ENCODE assay signal across 17 cellular contexts in the genomic region with DNA sequence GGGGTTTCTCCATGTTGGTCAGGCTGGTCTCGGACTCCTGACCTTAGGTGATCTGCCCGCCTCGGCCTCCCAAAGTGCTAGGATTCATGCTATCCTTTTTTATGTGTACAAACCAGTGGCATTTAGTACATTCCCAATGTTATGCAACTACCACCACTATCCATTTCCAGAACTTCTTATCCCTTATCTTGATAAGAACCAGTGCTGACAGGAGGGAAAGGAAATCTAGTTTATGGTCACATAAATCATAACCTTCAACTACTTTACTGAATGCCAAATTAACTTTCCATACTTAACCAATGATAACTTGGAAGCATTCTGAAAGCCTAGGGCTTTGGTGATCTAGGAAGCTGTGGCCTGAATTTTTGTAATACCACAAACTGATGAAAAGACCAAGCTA.
"Had no signal": no experiment of that assay in that cellular context is flagged by ENCODE, and none has a peak within 500 bp of the region (broad histone marks: within the 10 kb centered on the region; RNA-seq: fewer than 3 reads in every experiment).

No MANE protein-coding gene starts in this region.

- H3K9me3 ChIP-seq: mucosa of descending colon, sigmoid colon, stomach, testis, upper lobe of right lung had no signal

- H3K27ac ChIP-seq: epithelial cell of prostate, parathyroid adenoma, sigmoid colon, stomach, testis, upper lobe of right lung had no signal

- H3K4me3 ChIP-seq: mucosa of descending colon, sigmoid colon, stomach, testis, upper lobe of right lung had no signal

- ATAC-seq: activated T-cell treated with anti-CD3 and anti-CD28 coated beads, Interleukin-2, amount 50 U/mL, for 72 hours; left lobe of liver; mucosa of descending colon; naive thymus-derived CD4-positive, alpha-beta T cell; upper lobe of right lung had no signal

- DNase-seq: activated B cell treated with CpG ODN at 0.5 μM for 24 hours; activated CD4-positive, alpha-beta T cell treated with anti-CD3 and anti-CD28 coated beads for 48 hours; activated CD8-positive, alpha-beta memory T cell treated with anti-CD3 and anti-CD28 coated beads, Interleukin-2, amount 50 U/mL, for 48 hours; activated gamma-delta T cell; activated T-cell treated with anti-CD3 and anti-CD28 coated beads, Interleukin-2, amount 50 U/mL, for 72 hours; effector memory CD4-positive, alpha-beta T cell; hippocampal formation; mucosa of descending colon; naive thymus-derived CD4-positive, alpha-beta T cell; sigmoid colon; stimulated activated CD4-positive, alpha-beta T cell treated with anti-CD3 and anti-CD28 coated beads, Interleukin-2, amount 100 ng/mL, for 24 hours; stomach; testis; upper lobe of right lung had no signal

- H3K79me2 ChIP-seq: parathyroid adenoma had no signal

- H3K9ac ChIP-seq: parathyroid adenoma had no signal

- H3K4me1 ChIP-seq: parathyroid adenoma, sigmoid colon, testis, upper lobe of right lung had no signal

- H3K27me3 ChIP-seq: sigmoid colon, stomach, testis, upper lobe of right lung had no signal

- H2AFZ ChIP-seq: parathyroid adenoma had no signal
